1 cellular context compared by ENCODE assay signal in the genomic region with DNA sequence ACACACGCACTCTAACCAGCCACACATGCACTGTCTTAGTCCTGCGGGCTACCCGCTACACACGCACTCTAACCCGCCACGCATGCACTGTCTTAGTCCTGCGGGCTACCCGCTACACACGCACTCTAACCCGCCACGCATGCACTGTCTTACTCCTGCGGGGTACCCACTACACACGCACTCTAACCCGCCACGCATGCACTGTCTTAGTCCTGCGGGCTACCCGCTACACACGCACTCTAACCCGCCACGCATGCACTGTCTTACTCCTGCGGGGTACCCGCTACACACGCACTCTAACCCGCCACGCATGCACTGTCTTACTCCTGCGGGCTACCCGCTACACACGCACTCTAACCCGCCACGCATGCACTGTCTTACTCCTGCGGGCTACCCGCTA. TPM values are rescaled to one million over a fixed set of nuclear protein-coding genes. Genes with fewer than 3 reads are reported as not detected.
"Had no signal": no experiment of that assay in that cellular context is flagged by ENCODE, and none has a peak within 500 bp of the region (broad histone marks: within the 10 kb centered on the region; RNA-seq: fewer than 3 reads in every experiment).

No MANE protein-coding gene starts in this region.

RNA-seq across cellular contexts. Expression of gene NKD1, which starts 31.2 kb away (rescaled TPM):
- total RNA-seq: G401 had no signal
